ENCODE assay signal across 1 cellular context in genomic region chr6:98828210-98828798, GRCh38.
TF ChIP-seq lines count a peak whose summit lies in the region.

No MANE protein-coding gene starts in this region.

TF ChIP-seq in K562, 482 proteins besides CTCF, POLR2A, EP300 and RAD21 (continued from another document):
- TF ChIP-seq E2F1 (CRISPR knock-in tag; IDR thresholded peaks at IDR 0.05), result no peak
- TF ChIP-seq SAFB2 (IDR thresholded peaks at IDR 0.05; ENCODE audit: borderline replicate concordance, low read depth, low read length, severe bottlenecking), result no peak
- TF ChIP-seq NFE2L1 (tag; IDR thresholded peaks at IDR 0.05; ENCODE audit: borderline replicate concordance, low read depth), result no peak
- no peak for TF ChIP-seq STAT6 (CRISPR knock-in tag; IDR thresholded peaks at IDR 0.05)
TF ChIP-seq in K562: peak in this region for 0.
